19 cellular contexts compared by ENCODE assay signal in genomic region chr1:234226106-234226818, GRCh38.
DNase-seq lines count a peak whose midpoint lies in the region; ATAC-seq, FAIRE-seq and TF ChIP-seq lines count a peak whose summit lies in the region.
"Had no signal": no experiment of that assay in that cellular context is flagged by ENCODE, and none has a peak within 500 bp of the region (broad histone marks: within the 10 kb centered on the region; RNA-seq: fewer than 3 reads in every experiment).

No MANE protein-coding gene starts in this region.

- no peaks in the 10 kb centered on the region; a peak in 1 of 4 replicates for H3K36me3 ChIP-seq in GM12878 (ENCODE audit: control insufficient read depth in 2 of 2, insufficient read depth in 2 of 2, low read length in 1 of 2)
- no peaks in the 10 kb centered on the region for H3K36me3 ChIP-seq in neural progenitor cell
- H3K36me3 ChIP-seq: SJCRH30 had no signal

- CTCF ChIA-PET in GM12878 (lab: Yijun Ruan, JAX) = interaction anchor here (0.7 to 2.3 kb wide), 3 partner anchors 14 to 1731 kb away, joined by 3 to 11 read pairs (median 3); no protein-coding TSS in a partner anchor

- H4K20me1 ChIP-seq in GM12878 (ENCODE audit: control insufficient read depth, insufficient read depth) (no peaks in the 10 kb centered on the region), neural progenitor cell (ENCODE audit: low read depth) (no peaks in the 10 kb centered on the region)

- H3K4me1 Mint-ChIP-seq in neural progenitor cell = peaks cover 58% of the 10 kb centered on the region
- peaks cover 2% of the 10 kb centered on the region for H3K4me1 Mint-ChIP-seq in mesothelial cell of epicardium

- H2AFZ ChIP-seq in GM12878 (ENCODE audit: control insufficient read depth, low read depth, low read length) (no peak overlapping the region), neural progenitor cell (replicated peaks) (no peak overlapping the region)

- no peak for TF ChIP-seq RAD21 in GM12878 (IDR thresholded peaks at IDR 0.05; ENCODE audit: insufficient read depth, low read depth, low read length)

- DNase-seq in GM12865 (ENCODE audit: low read depth) (peak; percentile 26), GM12878 (ENCODE audit: low read depth, low spot score) (no peak), neural progenitor cell (ENCODE audit: low spot score) (peak; percentile 43), NCI-H2081 (lab: John Stamatoyannopoulos, UW) (no peak), mesothelial cell of epicardium (ENCODE audit: low spot score in 2 of 2, unreplicated experiment in 2 of 2) (no peak), activated gamma-delta T cell (lab: John Stamatoyannopoulos, UW) (no peak)
- no peak for DNase-seq in stimulated activated CD4-positive, alpha-beta T cell treated with anti-CD3 and anti-CD28 coated beads, Interleukin-12 subunit alpha, Interleukin-12 subunit beta, amount 100 ng/mL, for 4 hours
- DNase-seq: ACHN, AML-193, DMS53, MV-4-11, NCI-H1417, NCI-H187 treated with DMSO at 0.1 percent for 48 hours, NCI-H748 treated with DMSO at 0.1 percent for 48 hours, RPMI8226, SJCRH30 had no signal

- intact Hi-C loops in GM12878 (cut with micrococcal nuclease; ENCODE audit: unreplicated experiment) = no loop called here

- H3K9me3 ChIP-seq in GM12878 (replicated peaks; ENCODE audit: control insufficient read depth, insufficient read depth, low read length) = no peaks in the 10 kb centered on the region
- H3K9me3 ChIP-seq in neural progenitor cell (ENCODE audit: low read depth) = no peaks in the 10 kb centered on the region
- H3K9me3 ChIP-seq: SJCRH30 had no signal

- H3F3A ChIP-seq in neural progenitor cell (ENCODE audit: low read depth) = peaks cover 6% of the 10 kb centered on the region

- no peak overlapping the region for H3K4me2 ChIP-seq in GM12878 (ENCODE audit: control insufficient read depth, insufficient read depth)
- H3K4me2 ChIP-seq in neural progenitor cell = no peak overlapping the region

- TF ChIP-seq POLR2A in GM12878 (IDR thresholded peaks at IDR 0.05; ENCODE audit: low read depth, low read length) = no peak

- no peak overlapping the region for H3K4me3 Mint-ChIP-seq in neural progenitor cell
- H3K4me3 Mint-ChIP-seq in mesothelial cell of epicardium = no peak overlapping the region
- H3K4me3 Mint-ChIP-seq: CD14-positive monocyte had no signal

- H3K27me3 ChIP-seq in GM12878 (replicated peaks in 1 of 2; ENCODE audit: control insufficient read depth in 2 of 2, insufficient read depth in 2 of 2, low read length in 1 of 2) = no peaks in the 10 kb centered on the region
- no peaks in the 10 kb centered on the region for H3K27me3 ChIP-seq in neural progenitor cell

- H3K4me3 ChIP-seq in GM12865 (ENCODE audit: low read depth, low read length) (no peak overlapping the region), GM12878 (no peak overlapping the region), neural progenitor cell (no peak overlapping the region)
- H3K4me3 ChIP-seq: SJCRH30 had no signal

- POLR2A ChIA-PET in GM12878 (lab: Charles Lee) = interaction anchor here (0.6 to 0.7 kb wide), 2 partner anchors 9 to 18 kb away, joined by 3 to 5 read pairs; no protein-coding TSS in a partner anchor

- RAD21 ChIA-PET in GM12878 (lab: Charles Lee; ENCODE audit: unreplicated experiment) = interaction anchor here (0.7 kb wide), 2 partner anchors 44 to 84 kb away, joined by 3 to 7 read pairs; no protein-coding TSS in a partner anchor

- H3K27ac Mint-ChIP-seq in neural progenitor cell (no peak overlapping the region), mesothelial cell of epicardium (no peak overlapping the region)
- H3K27ac Mint-ChIP-seq: CD14-positive monocyte had no signal

- no peak for TF ChIP-seq EP300 in GM12878 (IDR thresholded peaks at IDR 0.05; ENCODE audit: borderline replicate concordance in 1 of 2, control insufficient read depth in 1 of 2, low read depth in 2 of 2, low read length in 2 of 2)

- 38% methylated on average over 5 of the region's 5 CpGs for WGBS in GM12878 (ENCODE audit: insufficient coverage, insufficient replicate concordance, low lambda C conversion rate, missing lambda C conversion rate)

- H3K27ac ChIP-seq in GM12878 (ENCODE audit: control insufficient read depth, insufficient read depth) (no peak overlapping the region), neural progenitor cell (no peak overlapping the region)
- H3K27ac ChIP-seq: SJCRH30 had no signal

- peak; percentile 47 for ATAC-seq in HG02610 (IDR thresholded peaks at IDR 0.05; ENCODE audit: unreplicated experiment)
- ATAC-seq in GM12878 = peak; percentile 74
- ATAC-seq: HCT116 had no signal

- no TSS peak for BruUV-seq in GM12878 (replicated peaks; lab: Mats Ljungman, UMichigan)

- no peak for FAIRE-seq in GM12878 (lab: Jason Lieb, UNC)

- TF ChIP-seq CTCF in GM12865 (IDR thresholded peaks at IDR 0.05; ENCODE audit: insufficient read depth, low read depth, low read length, missing control alignments) = no peak
- TF ChIP-seq CTCF in GM12878 (IDR thresholded peaks at IDR 0.05 in 2 of 3, conservative IDR thresholded peaks at IDR 0.05 in 1 of 3; ENCODE audit: control insufficient read depth in 2 of 3, extremely low read depth in 1 of 3, insufficient read depth in 1 of 3, low read depth in 3 of 3, low read length in 3 of 3) = no peak
- TF ChIP-seq CTCF in neural progenitor cell (IDR thresholded peaks at IDR 0.05) = no peak
- no peak for TF ChIP-seq CTCF in mesothelial cell of epicardium (IDR thresholded peaks at IDR 0.05; ENCODE audit: unreplicated experiment)

- H3K9me3 Mint-ChIP-seq in neural progenitor cell = peaks cover 2% of the 10 kb centered on the region
- H3K9me3 Mint-ChIP-seq in mesothelial cell of epicardium = no peaks in the 10 kb centered on the region

- H3K27me3 Mint-ChIP-seq in neural progenitor cell (ENCODE audit: insufficient read depth, low read depth) (peaks cover 13% of the 10 kb centered on the region), mesothelial cell of epicardium (ENCODE audit: low read depth) (peaks cover 55% of the 10 kb centered on the region)

- peaks cover 7% of the 10 kb centered on the region for H3K4me1 ChIP-seq in GM12878 (ENCODE audit: control insufficient read depth, insufficient read depth, low read length)
- H3K4me1 ChIP-seq in neural progenitor cell = peaks cover 30% of the 10 kb centered on the region
- H3K4me1 ChIP-seq: SJCRH30 had no signal

- in situ Hi-C loops in GM12878 (cut with MboI) = no loop called here

- H3K36me3 Mint-ChIP-seq in neural progenitor cell (peaks cover 2% of the 10 kb centered on the region), mesothelial cell of epicardium (no peaks in the 10 kb centered on the region)
- H3K36me3 Mint-ChIP-seq: CD14-positive monocyte had no signal

- H3K9ac ChIP-seq in GM12878 (ENCODE audit: control insufficient read depth, insufficient read depth, low read length) (no peak overlapping the region), neural progenitor cell (no peak overlapping the region)

- H3K79me2 ChIP-seq in GM12878 (ENCODE audit: control insufficient read depth, insufficient read depth, low read length) = no peaks in the 10 kb centered on the region
- no peaks in the 10 kb centered on the region for H3K79me2 ChIP-seq in neural progenitor cell (ENCODE audit: low read depth)

- SMC1A ChIA-PET in GM12878 (lab: Charles Lee; ENCODE audit: uncharacterized antibody, unreplicated experiment) = interaction anchor here (0.8 to 1.5 kb wide), 5 partner anchors 9 to 102 kb away, joined by 3 to 5 read pairs (median 4); no protein-coding TSS in a partner anchor

TF ChIP-seq in GM12878, 131 proteins besides CTCF, POLR2A, EP300 and RAD21:
- TF ChIP-seq JUNB (IDR thresholded peaks at IDR 0.05) = peak; percentile 23; the same call in 1 of the 2 replicates
- TF ChIP-seq ZBTB33 (IDR thresholded peaks at IDR 0.05) = no peak
- TF ChIP-seq, protein P1, sequence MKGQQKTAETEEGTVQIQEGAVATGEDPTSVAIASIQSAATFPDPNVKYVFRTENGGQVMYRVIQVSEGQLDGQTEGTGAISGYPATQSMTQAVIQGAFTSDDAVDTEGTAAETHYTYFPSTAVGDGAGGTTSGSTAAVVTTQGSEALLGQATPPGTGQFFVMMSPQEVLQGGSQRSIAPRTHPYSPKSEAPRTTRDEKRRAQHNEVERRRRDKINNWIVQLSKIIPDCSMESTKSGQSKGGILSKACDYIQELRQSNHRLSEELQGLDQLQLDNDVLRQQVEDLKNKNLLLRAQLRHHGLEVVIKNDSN (IDR thresholded peaks at IDR 0.05; ENCODE audit: borderline replicate concordance, extremely low read length, insufficient read depth, low read depth, low read length) = no peak
TF ChIP-seq in GM12878: peak in this region for 1.

Comparison
In these comparisons a context has a peak if more than half of its experiments do, and no peak if none do; other contexts are left out.
1. DNase-seq: peak in GM12865 (single experiment) and neural progenitor cell (single experiment); none in GM12878 (single experiment), stimulated activated CD4-positive, alpha-beta T cell treated with anti-CD3 and anti-CD28 coated beads, Interleukin-12 subunit alpha, Interleukin-12 subunit beta, amount 100 ng/mL, for 4 hours (single experiment), NCI-H2081 (0 of 2), mesothelial cell of epicardium (0 of 2) and activated gamma-delta T cell (single experiment).